In genomic region chr9:131072871-131073237, GRCh38 we compare ENCODE assay signal across 4 cellular contexts. TPM values are rescaled to one million over a fixed set of nuclear protein-coding genes. Genes with fewer than 3 reads are reported as not detected.
"Had no signal": no experiment of that assay in that cellular context is flagged by ENCODE, and none has a peak within 500 bp of the region (broad histone marks: within the 10 kb centered on the region; RNA-seq: fewer than 3 reads in every experiment).

No MANE protein-coding gene starts in this region.

- H3K27ac ChIP-seq: HL-60 had no signal

- DNase-seq: IMR-90 had no signal

- H3K4me3 ChIP-seq: K562 had no signal

RNA-seq across cellular contexts. Expression of gene AIF1L, which starts 23.5 kb away (rescaled TPM):
- polyA plus RNA-seq: IgD-negative memory B cell had no signal
